Comparison of ENCODE assay signal across 18 cellular contexts in genomic region chr5:38808666-38809343, GRCh38. TPM values are rescaled to one million over a fixed set of nuclear protein-coding genes. Genes with fewer than 3 reads are reported as not detected.
DNase-seq lines count a peak whose midpoint lies in the region; TF ChIP-seq lines count a peak whose summit lies in the region.
"Had no signal": no experiment of that assay in that cellular context is flagged by ENCODE, and none has a peak within 500 bp of the region (broad histone marks: within the 10 kb centered on the region; RNA-seq: fewer than 3 reads in every experiment).

No MANE protein-coding gene starts in this region.

- H3K4me1 ChIP-seq in H9 (ENCODE audit: insufficient read depth, low read length) (0 out of 2 replicates have a peak, but pooled peaks cover 2% of the 10 kb centered on the region), esophagus squamous epithelium (peaks cover 0 to 43% (median 4%) of the 10 kb centered on the region in 3 donors), mesendoderm (ENCODE audit: control insufficient read depth, low read depth, low read length) (no peaks in the 10 kb centered on the region), transverse colon (peaks cover 0 to 13% (median 0%) of the 10 kb centered on the region in 4 donors)
- H3K4me1 ChIP-seq: colonic mucosa, prostate gland had no signal

- no peak overlapping the region for H3K18ac ChIP-seq in H9 (ENCODE audit: insufficient read length, low read depth, low read length)
- H3K18ac ChIP-seq in mesendoderm (ENCODE audit: low read length): no peak overlapping the region

- H4K8ac ChIP-seq in H9 (replicated peaks; ENCODE audit: insufficient read length, low read depth, low read length) (no peak overlapping the region), mesendoderm (ENCODE audit: low read depth, low read length) (no peak overlapping the region)

- H3K36me3 Mint-ChIP-seq in H9 (ENCODE audit: insufficient read depth in 1 of 3, low read depth in 3 of 3): no peaks in the 10 kb centered on the region
- H3K36me3 Mint-ChIP-seq in activated naive CD4-positive, alpha-beta T cell treated with anti-CD3 and anti-CD28 coated beads for 36 hours (ENCODE audit: low read depth): no peaks in the 10 kb centered on the region
- no peaks in the 10 kb centered on the region for H3K36me3 Mint-ChIP-seq in activated naive CD8-positive, alpha-beta T cell treated with anti-CD3 and anti-CD28 coated beads for 36 hours
- H3K36me3 Mint-ChIP-seq: activated naive CD4-positive, alpha-beta T cell treated with anti-CD3 and anti-CD28 coated beads, Interleukin-2, amount 10 ng/mL, durations not matched to agents 7 days and 5 days; natural killer cell treated with Interleukin-12 subunit alpha and Interleukin-12 subunit beta and Interleukin-15 and Interleukin-18, amount 100 ng/mL, for 72 hours had no signal

- H3K4ac ChIP-seq in H9 (ENCODE audit: low read depth, low read length) (no peak overlapping the region), mesendoderm (ENCODE audit: low read depth, low read length) (no peak overlapping the region)

- no peak for TF ChIP-seq EP300 in transverse colon (IDR thresholded peaks at IDR 0.05; ENCODE audit: low read depth)

- no peak overlapping the region for H3K56ac ChIP-seq in H9 (ENCODE audit: insufficient read length, low read depth, low read length)
- peak overlapping the region; percentile 70 for H3K56ac ChIP-seq in mesendoderm (ENCODE audit: low read length)

- H3K27ac ChIP-seq in H9 (ENCODE audit: insufficient read length, low read depth, low read length) (no peak overlapping the region), esophagus squamous epithelium (peak overlapping the region in 3 of 4 donors; percentile 30 to 49 (median 43)), mesendoderm (ENCODE audit: low read depth, low read length) (no peak overlapping the region), transverse colon (peak overlapping the region in 3 of 4 donors; percentile 24 to 60 (median 41))
- H3K27ac ChIP-seq: colonic mucosa, prostate gland had no signal

- no peak overlapping the region for H2BK20ac ChIP-seq in H9 (ENCODE audit: low read depth, low read length, poor library complexity, severe bottlenecking)

- CTCF ChIA-PET in activated naive CD4-positive, alpha-beta T cell treated with anti-CD3 and anti-CD28 coated beads for 36 hours (lab: Charles Lee): interaction anchor here (0.5 to 10.7 kb wide), 10 partner anchors 8 to 426 kb away, joined by 3 to 122 read pairs (median 6); no protein-coding TSS in a partner anchor

- H3K9me3 ChIP-seq in H9 (ENCODE audit: control insufficient read depth, low read depth, low read length) (no peaks in the 10 kb centered on the region), esophagus squamous epithelium (no peaks in the 10 kb centered on the region), transverse colon (no peaks in the 10 kb centered on the region)
- H3K9me3 ChIP-seq: colonic mucosa, prostate gland, suprapubic skin had no signal

- H3K79me1 ChIP-seq in H9 (ENCODE audit: insufficient read depth, low read depth, low read length, poor library complexity, severe bottlenecking) (no peaks in the 10 kb centered on the region), mesendoderm (ENCODE audit: low read length) (no peaks in the 10 kb centered on the region)

- H2BK5ac ChIP-seq in H9 (ENCODE audit: insufficient read length, low read length) (no peak overlapping the region), mesendoderm (ENCODE audit: low read length) (no peak overlapping the region)

- in situ Hi-C loops in transverse colon (cut with MboI; ENCODE audit: low pct_ligation_motif_present in 1 of 4, low pct_unique_long_range_greater_than_20kb in 1 of 4, low sequenced_read_pairs in 3 of 4): loop anchor here in 3 of 4 donors (10.0 to 25.0 kb wide), 3 partner anchors 247 to 374 kb away; partner anchors contain the start of gene LIFR (in 1 of the 3)

- H4K91ac ChIP-seq in H9 (ENCODE audit: insufficient read length, low read depth, low read length): no peak overlapping the region

- WGBS in H9 (ENCODE audit: extremely low coverage, insufficient read length, low lambda C conversion rate): no CpG with 5 or more reads among the region's 23 CpGs
- WGBS in esophagus squamous epithelium, 2 donors: 69 to 82% methylated on average over 7 to 16 of the region's 23 CpGs
- no CpG with 5 or more reads among the region's 23 CpGs for WGBS in mesendoderm (ENCODE audit: extremely low coverage, insufficient coverage, low lambda C conversion rate)
- WGBS in transverse colon (ENCODE audit: low coverage in 1 of 2), 2 donors: 50 to 81% methylated on average over 1 to 23 of the region's 23 CpGs

- no peaks in the 10 kb centered on the region for H4K20me1 ChIP-seq in H9 (ENCODE audit: control insufficient read depth, insufficient read depth, insufficient read length)

- no peaks in the 10 kb centered on the region for H3K36me3 ChIP-seq in esophagus squamous epithelium
- no peaks in the 10 kb centered on the region for H3K36me3 ChIP-seq in mesendoderm (ENCODE audit: control insufficient read depth, insufficient read depth, low read length)
- H3K36me3 ChIP-seq in transverse colon: no peaks in the 10 kb centered on the region
- H3K36me3 ChIP-seq: colonic mucosa, prostate gland, suprapubic skin had no signal

- intact Hi-C loops in esophagus squamous epithelium (cut with DNase I): loop anchor here (5.0 to 10.0 kb wide), 2 partner anchors 254 to 367 kb away; partner anchors contain the start of gene LIFR
- intact Hi-C loops in transverse colon (cut with DNase I; ENCODE audit: low total_unique reads): loop anchor here (10.0 kb wide), 1 partner anchor 364 kb away; no protein-coding TSS in a partner anchor
- intact Hi-C loops in activated naive CD4-positive, alpha-beta T cell treated with anti-CD3 and anti-CD28 coated beads for 36 hours (cut with micrococcal nuclease): loop anchor here (1.0 kb wide), 2 partner anchors 368 to 426 kb away; no protein-coding TSS in a partner anchor

- H2AFZ ChIP-seq in H9 (ENCODE audit: low read length): no peak overlapping the region

- no peak overlapping the region for H2AK5ac ChIP-seq in H9 (ENCODE audit: insufficient read length, low read length)
- H2AK5ac ChIP-seq in mesendoderm (ENCODE audit: low read length): no peak overlapping the region

- peaks cover 4% of the 10 kb centered on the region in 2 experiments for H3K4me1 Mint-ChIP-seq in H9
- peaks cover 12% of the 10 kb centered on the region for H3K4me1 Mint-ChIP-seq in activated naive CD4-positive, alpha-beta T cell treated with anti-CD3 and anti-CD28 coated beads for 36 hours (ENCODE audit: low read depth)
- H3K4me1 Mint-ChIP-seq in activated naive CD8-positive, alpha-beta T cell treated with anti-CD3 and anti-CD28 coated beads for 36 hours: peaks cover 9% of the 10 kb centered on the region

- no peak overlapping the region for H2BK120ac ChIP-seq in H9 (ENCODE audit: low read depth, low read length, poor library complexity, severe bottlenecking)
- H2BK120ac ChIP-seq in mesendoderm (ENCODE audit: low read depth, low read length): no peak overlapping the region

- H3K79me2 ChIP-seq in H9 (ENCODE audit: insufficient read depth, low read length): no peaks in the 10 kb centered on the region
- H3K79me2 ChIP-seq in mesendoderm (ENCODE audit: control insufficient read depth, insufficient read depth, low read length): no peaks in the 10 kb centered on the region

- peaks cover 8% of the 10 kb centered on the region; the same call in 1 of the 2 replicates for H3K27me3 Mint-ChIP-seq in H9 (ENCODE audit: low read depth)
- peaks cover 27% of the 10 kb centered on the region for H3K27me3 Mint-ChIP-seq in activated naive CD4-positive, alpha-beta T cell treated with anti-CD3 and anti-CD28 coated beads for 36 hours (ENCODE audit: low read depth)
- peaks cover 58% of the 10 kb centered on the region for H3K27me3 Mint-ChIP-seq in activated naive CD8-positive, alpha-beta T cell treated with anti-CD3 and anti-CD28 coated beads for 36 hours

- H3K9me3 Mint-ChIP-seq in H9: peaks cover 0 to 3% of the 10 kb centered on the region in 2 experiments; a peak in 3 of 5 replicates
- H3K9me3 Mint-ChIP-seq in activated naive CD4-positive, alpha-beta T cell treated with anti-CD3 and anti-CD28 coated beads for 36 hours: no peaks in the 10 kb centered on the region
- no peaks in the 10 kb centered on the region for H3K9me3 Mint-ChIP-seq in activated naive CD8-positive, alpha-beta T cell treated with anti-CD3 and anti-CD28 coated beads for 36 hours
- H3K9me3 Mint-ChIP-seq: activated naive CD4-positive, alpha-beta T cell treated with anti-CD3 and anti-CD28 coated beads, Interleukin-2, amount 10 ng/mL, durations not matched to agents 7 days and 5 days; natural killer cell treated with Interleukin-12 subunit alpha and Interleukin-12 subunit beta and Interleukin-15 and Interleukin-18, amount 100 ng/mL, for 72 hours had no signal

- H3K9ac ChIP-seq in H9 (ENCODE audit: extremely low read depth, insufficient read length, low read length) (no peak overlapping the region), mesendoderm (ENCODE audit: low read length) (no peak overlapping the region)

- no peaks in the 10 kb centered on the region for H3K23me2 ChIP-seq in H9 (ENCODE audit: insufficient read length, low read depth, low read length, poor library complexity, severe bottlenecking)

- H3K23ac ChIP-seq in H9 (ENCODE audit: insufficient read length, low read depth, low read length): no peak overlapping the region
- H3K23ac ChIP-seq in mesendoderm (ENCODE audit: low read length): no peak overlapping the region

- no peak overlapping the region for H3K27ac Mint-ChIP-seq in H9
- H3K27ac Mint-ChIP-seq in activated naive CD4-positive, alpha-beta T cell treated with anti-CD3 and anti-CD28 coated beads for 36 hours: no peak overlapping the region
- H3K27ac Mint-ChIP-seq in activated naive CD8-positive, alpha-beta T cell treated with anti-CD3 and anti-CD28 coated beads for 36 hours: no peak overlapping the region
- H3K27ac Mint-ChIP-seq: activated CD8-positive, alpha-beta T cell treated with anti-CD3 and anti-CD28 coated beads for 36 hours; activated naive CD4-positive, alpha-beta T cell treated with anti-CD3 and anti-CD28 coated beads, Interleukin-2, amount 10 ng/mL, durations not matched to agents 7 days and 5 days; natural killer cell treated with Interleukin-12 subunit alpha and Interleukin-12 subunit beta and Interleukin-15 and Interleukin-18, amount 100 ng/mL, for 72 hours had no signal

- DNase-seq in H9 (peak; percentile 36), esophagus squamous epithelium (lab: John Stamatoyannopoulos, UW) (no peak), mesendoderm (no peak), transverse colon (no peak), T1000 (lab: John Stamatoyannopoulos, UW) (no peak)
- DNase-seq in activated naive CD4-positive, alpha-beta T cell treated with anti-CD3 and anti-CD28 coated beads for 36 hours: no peak
- no peak for DNase-seq in activated naive CD8-positive, alpha-beta T cell treated with anti-CD3 and anti-CD28 coated beads for 36 hours
- DNase-seq: activated CD8-positive, alpha-beta T cell treated with anti-CD3 and anti-CD28 coated beads for 36 hours; activated naive CD4-positive, alpha-beta T cell treated with anti-CD3 and anti-CD28 coated beads, Interleukin-2, amount 10 ng/mL, durations not matched to agents 7 days and 5 days; activated T-cell treated with anti-CD3 and anti-CD28 coated beads, Interleukin-2, amount 50 U/mL, for 1 hour; colonic mucosa; NCI-H2171 treated with DMSO at 0.1 percent for 48 hours; NCI-H774; stimulated activated CD8-positive, alpha-beta memory T cell treated with anti-CD3 and anti-CD28 coated beads, Interleukin-4, amount 100 ng/mL, for 48 hours had no signal

- TF ChIP-seq POLR2A in esophagus squamous epithelium (IDR thresholded peaks at IDR 0.05): no peak
- no peak for TF ChIP-seq POLR2A in transverse colon (IDR thresholded peaks at IDR 0.05)

- H3K14ac ChIP-seq in H9 (ENCODE audit: insufficient read depth, low read length): no peak overlapping the region

- no peaks in the 10 kb centered on the region; the same call in 1 of the 2 replicates for H3K27me3 ChIP-seq in H9 (ENCODE audit: insufficient read depth, low read length)
- H3K27me3 ChIP-seq in esophagus squamous epithelium: no peaks in the 10 kb centered on the region
- H3K27me3 ChIP-seq in mesendoderm (ENCODE audit: insufficient read depth, low read length, poor library complexity): no peaks in the 10 kb centered on the region
- no peaks in the 10 kb centered on the region for H3K27me3 ChIP-seq in transverse colon
- H3K27me3 ChIP-seq: colonic mucosa, suprapubic skin had no signal

- no peak overlapping the region for H3T11ph ChIP-seq in H9 (ENCODE audit: low read length)

- H4K5ac ChIP-seq in H9 (ENCODE audit: insufficient read length, low read depth, low read length) (no peak overlapping the region), mesendoderm (ENCODE audit: low read length) (no peak overlapping the region)

- no peak for TF ChIP-seq CTCF in H9 (conservative IDR thresholded peaks at IDR 0.05)
- TF ChIP-seq CTCF in esophagus squamous epithelium (IDR thresholded peaks at IDR 0.05): no peak
- no peak for TF ChIP-seq CTCF in transverse colon (IDR thresholded peaks at IDR 0.05)

- H2BK15ac ChIP-seq in H9 (ENCODE audit: low read depth, low read length) (no peak overlapping the region), mesendoderm (replicated peaks; ENCODE audit: low read depth) (no peak overlapping the region)

- no peak overlapping the region for H2BK12ac ChIP-seq in H9 (ENCODE audit: insufficient read length, low read depth, low read length)

- H3K4me3 ChIP-seq in esophagus squamous epithelium (no peak overlapping the region), mesendoderm (ENCODE audit: low read length) (no peak overlapping the region), transverse colon (no peak overlapping the region)
- H3K4me3 ChIP-seq: colonic mucosa, prostate gland, suprapubic skin had no signal

- no peak overlapping the region for H3K4me3 Mint-ChIP-seq in H9
- no peak overlapping the region for H3K4me3 Mint-ChIP-seq in activated naive CD4-positive, alpha-beta T cell treated with anti-CD3 and anti-CD28 coated beads for 36 hours
- H3K4me3 Mint-ChIP-seq in activated naive CD8-positive, alpha-beta T cell treated with anti-CD3 and anti-CD28 coated beads for 36 hours: no peak overlapping the region
- H3K4me3 Mint-ChIP-seq: activated CD8-positive, alpha-beta T cell treated with anti-CD3 and anti-CD28 coated beads for 36 hours; activated naive CD4-positive, alpha-beta T cell treated with anti-CD3 and anti-CD28 coated beads, Interleukin-2, amount 10 ng/mL, durations not matched to agents 7 days and 5 days; natural killer cell treated with Interleukin-12 subunit alpha and Interleukin-12 subunit beta and Interleukin-15 and Interleukin-18, amount 100 ng/mL, for 72 hours had no signal

- H3K4me2 ChIP-seq in H9 (ENCODE audit: insufficient read depth, insufficient read length, low read length) (no peak overlapping the region), mesendoderm (ENCODE audit: low read length) (no peak overlapping the region)

RNA-seq across cellular contexts. Expression of gene OSMR, which starts 37.0 kb away (rescaled TPM):
- 1.5 and 1.6 TPM in 2 replicates for total RNA-seq in H9 (2021)
- total RNA-seq in esophagus squamous epithelium: 10 to 100 TPM in 3 of 4 donors, 1 to 10 TPM in 1; 9.2 to 40.2 (median 26.8) TPM
- 5.1 TPM for polyA plus RNA-seq in mesendoderm (2013, experiment 1 of 2)
- 5.1 TPM for polyA plus RNA-seq in mesendoderm (2013, experiment 2 of 2)
- total RNA-seq in transverse colon: 10 to 100 TPM in 3 of 4 donors, 1 to 10 TPM in 1; 6.3 to 16.5 (median 11.7) TPM
- under 1 TPM; 0.17 to 0.43 TPM for total RNA-seq in activated naive CD4-positive, alpha-beta T cell treated with anti-CD3 and anti-CD28 coated beads for 36 hours
- not detected for total RNA-seq in activated naive CD8-positive, alpha-beta T cell treated with anti-CD3 and anti-CD28 coated beads for 36 hours
- total RNA-seq: activated CD8-positive, alpha-beta T cell treated with anti-CD3 and anti-CD28 coated beads for 36 hours; G401 had no signal

Comparison
In these comparisons a context has a peak if more than half of its experiments do, and no peak if none do; other contexts are left out.
1. H3K27ac ChIP-seq: peak in esophagus squamous epithelium (3 of 4) and transverse colon (3 of 4); none in H9 (single experiment) and mesendoderm (single experiment).